ENCODE assay signal across 1 cellular context in the genomic region with DNA sequence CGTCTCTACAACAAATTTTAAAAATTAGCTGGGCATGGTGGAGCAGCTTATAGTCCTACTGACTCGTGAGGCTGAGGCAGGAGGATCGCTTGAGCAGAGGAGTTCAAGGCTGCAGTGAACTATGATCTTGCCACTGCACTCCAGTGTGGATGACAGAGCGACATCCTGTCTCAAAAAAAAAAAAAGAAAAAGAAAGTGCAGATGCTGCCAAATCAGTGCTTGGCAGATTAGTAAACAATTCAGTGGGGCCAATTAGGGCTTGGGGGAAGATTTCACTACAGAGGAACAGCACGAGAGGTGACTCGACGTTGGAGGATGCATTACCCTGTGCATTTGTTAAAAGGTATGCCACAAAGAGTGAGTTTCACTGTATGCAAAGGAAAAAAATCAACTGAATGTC.
TF ChIP-seq lines count a peak whose summit lies in the region.

No MANE protein-coding gene starts in this region.

TF ChIP-seq in H1, 55 proteins besides CTCF, POLR2A, EP300 and RAD21:
- TF ChIP-seq BRCA1 (IDR thresholded peaks at IDR 0.05; ENCODE audit: low read depth, low read length) (no peak), CBX5 (IDR thresholded peaks at IDR 0.05; ENCODE audit: low read depth, low read length) (no peak), GTF2F1 (IDR thresholded peaks at IDR 0.05; ENCODE audit: borderline replicate concordance, low read depth, low read length) (no peak), HDAC6 (IDR thresholded peaks at IDR 0.05; ENCODE audit: low read depth, low read length) (no peak), YY1 (IDR thresholded peaks at IDR 0.05; ENCODE audit: low read depth, low read length) (no peak)
- TF ChIP-seq, protein P1, sequence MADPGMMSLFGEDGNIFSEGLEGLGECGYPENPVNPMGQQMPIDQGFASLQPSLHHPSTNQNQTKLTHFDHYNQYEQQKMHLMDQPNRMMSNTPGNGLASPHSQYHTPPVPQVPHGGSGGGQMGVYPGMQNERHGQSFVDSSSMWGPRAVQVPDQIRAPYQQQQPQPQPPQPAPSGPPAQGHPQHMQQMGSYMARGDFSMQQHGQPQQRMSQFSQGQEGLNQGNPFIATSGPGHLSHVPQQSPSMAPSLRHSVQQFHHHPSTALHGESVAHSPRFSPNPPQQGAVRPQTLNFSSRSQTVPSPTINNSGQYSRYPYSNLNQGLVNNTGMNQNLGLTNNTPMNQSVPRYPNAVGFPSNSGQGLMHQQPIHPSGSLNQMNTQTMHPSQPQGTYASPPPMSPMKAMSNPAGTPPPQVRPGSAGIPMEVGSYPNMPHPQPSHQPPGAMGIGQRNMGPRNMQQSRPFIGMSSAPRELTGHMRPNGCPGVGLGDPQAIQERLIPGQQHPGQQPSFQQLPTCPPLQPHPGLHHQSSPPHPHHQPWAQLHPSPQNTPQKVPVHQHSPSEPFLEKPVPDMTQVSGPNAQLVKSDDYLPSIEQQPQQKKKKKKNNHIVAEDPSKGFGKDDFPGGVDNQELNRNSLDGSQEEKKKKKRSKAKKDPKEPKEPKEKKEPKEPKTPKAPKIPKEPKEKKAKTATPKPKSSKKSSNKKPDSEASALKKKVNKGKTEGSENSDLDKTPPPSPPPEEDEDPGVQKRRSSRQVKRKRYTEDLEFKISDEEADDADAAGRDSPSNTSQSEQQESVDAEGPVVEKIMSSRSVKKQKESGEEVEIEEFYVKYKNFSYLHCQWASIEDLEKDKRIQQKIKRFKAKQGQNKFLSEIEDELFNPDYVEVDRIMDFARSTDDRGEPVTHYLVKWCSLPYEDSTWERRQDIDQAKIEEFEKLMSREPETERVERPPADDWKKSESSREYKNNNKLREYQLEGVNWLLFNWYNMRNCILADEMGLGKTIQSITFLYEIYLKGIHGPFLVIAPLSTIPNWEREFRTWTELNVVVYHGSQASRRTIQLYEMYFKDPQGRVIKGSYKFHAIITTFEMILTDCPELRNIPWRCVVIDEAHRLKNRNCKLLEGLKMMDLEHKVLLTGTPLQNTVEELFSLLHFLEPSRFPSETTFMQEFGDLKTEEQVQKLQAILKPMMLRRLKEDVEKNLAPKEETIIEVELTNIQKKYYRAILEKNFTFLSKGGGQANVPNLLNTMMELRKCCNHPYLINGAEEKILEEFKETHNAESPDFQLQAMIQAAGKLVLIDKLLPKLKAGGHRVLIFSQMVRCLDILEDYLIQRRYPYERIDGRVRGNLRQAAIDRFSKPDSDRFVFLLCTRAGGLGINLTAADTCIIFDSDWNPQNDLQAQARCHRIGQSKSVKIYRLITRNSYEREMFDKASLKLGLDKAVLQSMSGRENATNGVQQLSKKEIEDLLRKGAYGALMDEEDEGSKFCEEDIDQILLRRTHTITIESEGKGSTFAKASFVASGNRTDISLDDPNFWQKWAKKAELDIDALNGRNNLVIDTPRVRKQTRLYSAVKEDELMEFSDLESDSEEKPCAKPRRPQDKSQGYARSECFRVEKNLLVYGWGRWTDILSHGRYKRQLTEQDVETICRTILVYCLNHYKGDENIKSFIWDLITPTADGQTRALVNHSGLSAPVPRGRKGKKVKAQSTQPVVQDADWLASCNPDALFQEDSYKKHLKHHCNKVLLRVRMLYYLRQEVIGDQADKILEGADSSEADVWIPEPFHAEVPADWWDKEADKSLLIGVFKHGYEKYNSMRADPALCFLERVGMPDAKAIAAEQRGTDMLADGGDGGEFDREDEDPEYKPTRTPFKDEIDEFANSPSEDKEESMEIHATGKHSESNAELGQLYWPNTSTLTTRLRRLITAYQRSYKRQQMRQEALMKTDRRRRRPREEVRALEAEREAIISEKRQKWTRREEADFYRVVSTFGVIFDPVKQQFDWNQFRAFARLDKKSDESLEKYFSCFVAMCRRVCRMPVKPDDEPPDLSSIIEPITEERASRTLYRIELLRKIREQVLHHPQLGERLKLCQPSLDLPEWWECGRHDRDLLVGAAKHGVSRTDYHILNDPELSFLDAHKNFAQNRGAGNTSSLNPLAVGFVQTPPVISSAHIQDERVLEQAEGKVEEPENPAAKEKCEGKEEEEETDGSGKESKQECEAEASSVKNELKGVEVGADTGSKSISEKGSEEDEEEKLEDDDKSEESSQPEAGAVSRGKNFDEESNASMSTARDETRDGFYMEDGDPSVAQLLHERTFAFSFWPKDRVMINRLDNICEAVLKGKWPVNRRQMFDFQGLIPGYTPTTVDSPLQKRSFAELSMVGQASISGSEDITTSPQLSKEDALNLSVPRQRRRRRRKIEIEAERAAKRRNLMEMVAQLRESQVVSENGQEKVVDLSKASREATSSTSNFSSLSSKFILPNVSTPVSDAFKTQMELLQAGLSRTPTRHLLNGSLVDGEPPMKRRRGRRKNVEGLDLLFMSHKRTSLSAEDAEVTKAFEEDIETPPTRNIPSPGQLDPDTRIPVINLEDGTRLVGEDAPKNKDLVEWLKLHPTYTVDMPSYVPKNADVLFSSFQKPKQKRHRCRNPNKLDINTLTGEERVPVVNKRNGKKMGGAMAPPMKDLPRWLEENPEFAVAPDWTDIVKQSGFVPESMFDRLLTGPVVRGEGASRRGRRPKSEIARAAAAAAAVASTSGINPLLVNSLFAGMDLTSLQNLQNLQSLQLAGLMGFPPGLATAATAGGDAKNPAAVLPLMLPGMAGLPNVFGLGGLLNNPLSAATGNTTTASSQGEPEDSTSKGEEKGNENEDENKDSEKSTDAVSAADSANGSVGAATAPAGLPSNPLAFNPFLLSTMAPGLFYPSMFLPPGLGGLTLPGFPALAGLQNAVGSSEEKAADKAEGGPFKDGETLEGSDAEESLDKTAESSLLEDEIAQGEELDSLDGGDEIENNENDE (IDR thresholded peaks at IDR 0.05; ENCODE audit: insufficient replicate concordance, low read length), result no peak
- TF ChIP-seq, protein P2, sequence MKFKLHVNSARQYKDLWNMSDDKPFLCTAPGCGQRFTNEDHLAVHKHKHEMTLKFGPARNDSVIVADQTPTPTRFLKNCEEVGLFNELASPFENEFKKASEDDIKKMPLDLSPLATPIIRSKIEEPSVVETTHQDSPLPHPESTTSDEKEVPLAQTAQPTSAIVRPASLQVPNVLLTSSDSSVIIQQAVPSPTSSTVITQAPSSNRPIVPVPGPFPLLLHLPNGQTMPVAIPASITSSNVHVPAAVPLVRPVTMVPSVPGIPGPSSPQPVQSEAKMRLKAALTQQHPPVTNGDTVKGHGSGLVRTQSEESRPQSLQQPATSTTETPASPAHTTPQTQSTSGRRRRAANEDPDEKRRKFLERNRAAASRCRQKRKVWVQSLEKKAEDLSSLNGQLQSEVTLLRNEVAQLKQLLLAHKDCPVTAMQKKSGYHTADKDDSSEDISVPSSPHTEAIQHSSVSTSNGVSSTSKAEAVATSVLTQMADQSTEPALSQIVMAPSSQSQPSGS (IDR thresholded peaks at IDR 0.05; ENCODE audit: low read length), result no peak
